ENCODE assay signal across 15 cellular contexts in the genomic region with DNA sequence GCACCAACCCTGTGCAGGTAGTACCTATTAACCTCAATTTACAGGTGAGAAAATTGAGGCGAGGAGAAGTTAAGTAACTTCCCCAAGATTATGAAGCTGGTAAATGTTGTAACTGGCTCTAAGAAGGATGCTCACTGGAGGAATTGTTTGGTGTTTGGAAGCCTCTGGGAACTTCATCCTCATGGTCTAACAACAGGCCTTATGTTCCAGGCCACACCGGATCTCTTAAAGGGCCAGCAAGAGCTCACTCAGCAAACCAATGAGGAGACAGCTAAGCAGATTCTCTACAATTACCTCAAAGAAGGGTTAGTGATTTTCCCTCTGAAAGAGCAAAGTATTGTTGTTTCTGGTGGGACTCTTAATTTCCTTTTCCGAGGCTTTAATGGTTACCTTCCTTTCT.
DNase-seq lines count a peak whose midpoint lies in the region; ATAC-seq and TF ChIP-seq lines count a peak whose summit lies in the region.
"Had no signal": no experiment of that assay in that cellular context is flagged by ENCODE, and none has a peak within 500 bp of the region (broad histone marks: within the 10 kb centered on the region; RNA-seq: fewer than 3 reads in every experiment).

No MANE protein-coding gene starts in this region.

- H2AK5ac ChIP-seq in mesenchymal stem cell (ENCODE audit: low read length, severe bottlenecking): peak overlapping the region; percentile 81

- peaks cover 29% of the 10 kb centered on the region for H3K4me1 Mint-ChIP-seq in chondrocyte (ENCODE audit: low read depth)

- peaks cover 25% of the 10 kb centered on the region for H3F3A ChIP-seq in smooth muscle cell (ENCODE audit: low read depth)

- H2AFZ ChIP-seq in mesenchymal stem cell (ENCODE audit: low read depth, low read length) (no peak overlapping the region), smooth muscle cell (ENCODE audit: low read depth) (no peak overlapping the region)

- DNase-seq in SK-MEL-5 (ENCODE audit: low read depth, low spot score) (peak; percentile 67), chondrocyte (ENCODE audit: low spot score) (no peak), mesenchymal stem cell (no peak), smooth muscle cell (lab: John Stamatoyannopoulos, UW; ENCODE audit: unreplicated experiment) (no peak), AML-193 (lab: John Stamatoyannopoulos, UW) (no peak), OCI-M1 (lab: John Stamatoyannopoulos, UW) (no peak), LoVo (ENCODE audit: low spot score) (no peak)
- DNase-seq: BE2C, H7, KBM-7, NCI-H1105, NCI-H1694 treated with DMSO at 0.1 percent for 48 hours, PC-3 had no signal

- no peak overlapping the region for H2BK15ac ChIP-seq in mesenchymal stem cell (ENCODE audit: low read depth, poor library complexity, severe bottlenecking)

- no peak overlapping the region for H3K4me3 Mint-ChIP-seq in chondrocyte (ENCODE audit: unreplicated experiment)

- H2BK120ac ChIP-seq in mesenchymal stem cell (ENCODE audit: low read depth, low read length): no peak overlapping the region

- H3K4ac ChIP-seq in mesenchymal stem cell (ENCODE audit: low read depth in 1 of 2, low read length in 2 of 2): no peak overlapping the region

- H4K20me1 ChIP-seq in smooth muscle cell (ENCODE audit: low read depth): no peaks in the 10 kb centered on the region

- H3K27ac ChIP-seq in mesenchymal stem cell (ENCODE audit: low read length, poor library complexity, severe bottlenecking) (peak overlapping the region; percentile 83), smooth muscle cell (ENCODE audit: low read depth) (peak overlapping the region; percentile 70)
- H3K27ac ChIP-seq: SK-N-MC had no signal

- H3K27me3 ChIP-seq in mesenchymal stem cell (ENCODE audit: control insufficient read depth in 1 of 2, insufficient read depth in 1 of 2, low read length in 2 of 2) (no peaks in the 10 kb centered on the region), smooth muscle cell (ENCODE audit: low read depth) (no peaks in the 10 kb centered on the region)

- H3K4me3 ChIP-seq in mesenchymal stem cell (ENCODE audit: insufficient read depth in 1 of 2, low read depth in 1 of 2, low read length in 2 of 2) (no peak overlapping the region), smooth muscle cell (no peak overlapping the region)
- H3K4me3 ChIP-seq: SK-N-MC had no signal

- H3K79me2 ChIP-seq in smooth muscle cell (ENCODE audit: low read depth): no peaks in the 10 kb centered on the region

- no peaks in the 10 kb centered on the region for H3K27me3 Mint-ChIP-seq in chondrocyte (ENCODE audit: low read depth)

- no peak overlapping the region for H4K91ac ChIP-seq in mesenchymal stem cell (ENCODE audit: low read length)

- H4K8ac ChIP-seq in mesenchymal stem cell (ENCODE audit: low read length): no peak overlapping the region

- H3K4me2 ChIP-seq in mesenchymal stem cell (ENCODE audit: low read length, poor library complexity, severe bottlenecking) (peak overlapping the region; percentile 18), smooth muscle cell (peak overlapping the region; percentile 68)

- H3K9me3 ChIP-seq in mesenchymal stem cell (ENCODE audit: control insufficient read depth, low read length) (no peaks in the 10 kb centered on the region), smooth muscle cell (replicated peaks; ENCODE audit: low read depth) (no peaks in the 10 kb centered on the region)
- H3K9me3 ChIP-seq: BE2C had no signal

- H3K4me1 ChIP-seq in mesenchymal stem cell (ENCODE audit: control insufficient read depth, insufficient read depth, low read depth, low read length) (peaks cover 10% of the 10 kb centered on the region), smooth muscle cell (ENCODE audit: low read depth) (peaks cover 34% of the 10 kb centered on the region)
- H3K4me1 ChIP-seq: BE2C had no signal

- H3K9me3 Mint-ChIP-seq in chondrocyte (ENCODE audit: low read depth): no peaks in the 10 kb centered on the region

- ATAC-seq in GM18861 (IDR thresholded peaks at IDR 0.05; ENCODE audit: unreplicated experiment): no peak
- ATAC-seq: PC-3 had no signal

- WGBS in mesenchymal stem cell: 83% methylated on average over 3 of the region's 3 CpGs
- 33% methylated on average over 3 of the region's 3 CpGs for WGBS in smooth muscle cell (ENCODE audit: low lambda C conversion rate)

- H3K36me3 ChIP-seq in mesenchymal stem cell (ENCODE audit: control insufficient read depth in 1 of 2, insufficient read depth in 2 of 2, low read depth in 1 of 2, low read length in 2 of 2) (peaks cover 0 to 26% of the 10 kb centered on the region in 2 experiments), smooth muscle cell (ENCODE audit: low read depth) (no peaks in the 10 kb centered on the region)
- H3K36me3 ChIP-seq: BE2C had no signal

- no peak for TF ChIP-seq CTCF in chondrocyte (IDR thresholded peaks at IDR 0.05)
- TF ChIP-seq CTCF in smooth muscle cell (IDR thresholded peaks at IDR 0.05; ENCODE audit: borderline replicate concordance, insufficient read depth, poor library complexity, severe bottlenecking): no peak

- H2BK12ac ChIP-seq in mesenchymal stem cell (ENCODE audit: low read length in 2 of 2): no peak overlapping the region

- peak overlapping the region; percentile 5 for H2BK5ac ChIP-seq in mesenchymal stem cell (ENCODE audit: low read depth, low read length, poor library complexity, severe bottlenecking)

- in situ Hi-C loops in SK-MEL-5 (cut with HindIII; ENCODE audit: low pct_unique_long_range_greater_than_20kb, low sequenced_read_pairs): no loop called here

- peaks cover 25% of the 10 kb centered on the region for H3K79me1 ChIP-seq in mesenchymal stem cell (replicated peaks; ENCODE audit: low read length, poor library complexity, severe bottlenecking)

- H3K14ac ChIP-seq in mesenchymal stem cell (ENCODE audit: low read length in 2 of 2): no peak overlapping the region

- H3K36me3 Mint-ChIP-seq in chondrocyte (ENCODE audit: low read depth): no peaks in the 10 kb centered on the region

- no peak overlapping the region for H3K23ac ChIP-seq in mesenchymal stem cell (ENCODE audit: low read length in 2 of 2)

- H3K18ac ChIP-seq in mesenchymal stem cell (ENCODE audit: low read depth in 1 of 2, low read length in 2 of 2): no peak overlapping the region

- H3K27ac Mint-ChIP-seq in chondrocyte (ENCODE audit: unreplicated experiment): peak overlapping the region; percentile 89

- H3K9ac ChIP-seq in mesenchymal stem cell (ENCODE audit: low read length) (no peak overlapping the region), smooth muscle cell (ENCODE audit: low read depth) (no peak overlapping the region)
